Comparison of ENCODE assay signal across 8 cellular contexts in the genomic region with DNA sequence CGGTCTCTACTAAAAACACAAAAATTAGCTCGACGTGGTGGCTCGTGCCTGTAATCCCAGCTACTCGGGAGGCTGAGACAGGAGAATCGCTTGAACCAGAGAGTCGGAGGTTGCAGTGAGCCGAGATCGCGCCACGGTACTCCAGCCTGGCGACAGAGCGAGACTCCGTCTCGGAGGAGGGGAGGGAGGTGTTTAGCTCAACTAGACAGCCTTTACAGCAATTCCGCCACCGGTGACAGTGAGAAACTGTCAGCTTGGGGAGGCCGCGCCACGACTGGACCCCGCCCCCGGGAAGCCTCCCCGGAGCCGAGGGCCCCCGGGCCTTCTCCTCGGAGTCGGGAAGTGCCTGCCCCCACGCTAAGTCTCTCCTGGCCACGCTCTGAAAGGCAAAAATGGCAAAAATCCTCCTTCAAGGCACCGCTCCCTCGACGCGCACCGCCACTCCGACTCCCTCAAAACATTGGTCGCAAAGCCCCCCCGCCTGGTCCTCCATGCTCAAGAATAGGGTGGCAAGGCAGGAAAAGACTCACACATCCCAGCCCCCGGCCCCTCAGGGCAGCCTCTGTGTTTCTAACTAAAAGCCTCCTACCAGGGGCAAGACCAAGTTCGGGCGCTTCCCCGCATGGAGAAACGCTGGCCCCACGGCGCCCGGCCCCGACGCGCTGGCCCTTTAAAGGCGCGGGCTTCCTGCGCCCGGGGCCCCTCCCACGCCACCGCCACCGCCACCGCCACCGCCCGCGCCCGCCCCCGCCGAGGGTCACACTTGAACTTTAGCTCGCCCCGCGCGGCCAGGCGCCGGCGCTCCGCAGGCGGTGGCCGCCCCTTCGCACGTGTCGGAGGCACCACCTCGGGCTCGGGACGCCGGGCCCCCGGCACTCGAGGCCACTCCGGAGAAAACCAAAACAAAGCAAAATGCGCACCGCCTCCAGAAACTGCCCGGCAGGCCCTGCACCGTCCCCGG. TPM values are rescaled to one million over a fixed set of nuclear protein-coding genes. Genes with fewer than 3 reads are reported as not detected.
DNase-seq lines count a peak whose midpoint lies in the region; ATAC-seq lines count a peak whose summit lies in the region.

No MANE protein-coding gene starts in this region.

- peak overlapping the region; percentile 93 to 98 (median 97) for H3K4me3 Mint-ChIP-seq in CD8-positive, alpha-beta memory T cell
- H3K4me3 Mint-ChIP-seq in naive B cell, result peak overlapping the region; percentile 93 to 99 (median 98)
- H3K4me3 Mint-ChIP-seq in stimulated activated naive B cell treated with anti-CD40 and anti-IgM and Interleukin-4, amounts not matched to agents 10 μg/mL and 1 μg/mL and 100 μg/mL, for 72 hours, result peak overlapping the region; percentile 95 to 99

- peak overlapping the region; percentile 79 for H3K27ac ChIP-seq in CD8-positive, alpha-beta memory T cell (ENCODE audit: low read depth, low read length)

- peak overlapping the region; percentile 78 to 98 (median 96) for H3K27ac Mint-ChIP-seq in CD8-positive, alpha-beta memory T cell
- H3K27ac Mint-ChIP-seq in naive B cell, result peak overlapping the region; percentile 93 to 99 (median 96)
- peak overlapping the region; percentile 99 for H3K27ac Mint-ChIP-seq in stimulated activated naive B cell treated with anti-CD40 and anti-IgM and Interleukin-4, amounts not matched to agents 10 μg/mL and 1 μg/mL and 100 μg/mL, for 72 hours

- CTCF ChIA-PET in CD8-positive, alpha-beta memory T cell (lab: Charles Lee), result interaction anchor here (0.8 to 2.1 kb wide), 12 partner anchors 12 to 721 kb away, joined by 3 to 7 read pairs (median 4); no protein-coding TSS in a partner anchor

- no peaks in the 10 kb centered on the region for H3K9me3 Mint-ChIP-seq in CD8-positive, alpha-beta memory T cell
- H3K9me3 Mint-ChIP-seq in naive B cell, result peaks cover 0 to 2% (median 0%) of the 10 kb centered on the region in 7 donors
- no peaks in the 10 kb centered on the region for H3K9me3 Mint-ChIP-seq in stimulated activated naive B cell treated with anti-CD40 and anti-IgM and Interleukin-4, amounts not matched to agents 10 μg/mL and 1 μg/mL and 100 μg/mL, for 72 hours

- H3K4me1 ChIP-seq in CD8-positive, alpha-beta memory T cell (ENCODE audit: insufficient read depth, low read length), result peaks cover 50% of the 10 kb centered on the region

- H3K9me3 ChIP-seq in CD8-positive, alpha-beta memory T cell (ENCODE audit: low read length), result no peaks in the 10 kb centered on the region

- peak; percentile 57 to 82 (median 72) for DNase-seq in CD8-positive, alpha-beta memory T cell
- peak; percentile 29 for DNase-seq in NCI-H446 treated with DMSO at 0.1 percent for 48 hours (lab: John Stamatoyannopoulos, UW)
- peak; percentile 76 for DNase-seq in activated T-cell treated with anti-CD3 and anti-CD28 coated beads, Interleukin-2, amount 50 U/mL, for 1 hour
- peak; percentile 67 for DNase-seq in naive B cell
- peak; percentile 73 for DNase-seq in stimulated activated naive B cell treated with anti-CD40 and anti-IgM and Interleukin-4, amounts not matched to agents 10 μg/mL and 1 μg/mL and 100 μg/mL, for 72 hours
- DNase-seq in GF-D8 (lab: John Stamatoyannopoulos, UW), result no peak

- H3K4me3 ChIP-seq in CD8-positive, alpha-beta memory T cell (ENCODE audit: low read length), result peak overlapping the region; percentile 87

- H3K27me3 Mint-ChIP-seq in CD8-positive, alpha-beta memory T cell, result no peaks in the 10 kb centered on the region
- H3K27me3 Mint-ChIP-seq in naive B cell, result no peaks in the 10 kb centered on the region
- H3K27me3 Mint-ChIP-seq in stimulated activated naive B cell treated with anti-CD40 and anti-IgM and Interleukin-4, amounts not matched to agents 10 μg/mL and 1 μg/mL and 100 μg/mL, for 72 hours, result no peaks in the 10 kb centered on the region

- H3K27me3 ChIP-seq in CD8-positive, alpha-beta memory T cell (ENCODE audit: insufficient read depth, low read length, poor library complexity, severe bottlenecking), result no peaks in the 10 kb centered on the region

- H3K4me1 Mint-ChIP-seq in CD8-positive, alpha-beta memory T cell, result peaks cover 52 to 58% (median 58%) of the 10 kb centered on the region in 3 donors
- peaks cover 37 to 65% (median 59%) of the 10 kb centered on the region in 3 donors for H3K4me1 Mint-ChIP-seq in naive B cell
- peaks cover 28 to 56% of the 10 kb centered on the region in 2 donors for H3K4me1 Mint-ChIP-seq in stimulated activated naive B cell treated with anti-CD40 and anti-IgM and Interleukin-4, amounts not matched to agents 10 μg/mL and 1 μg/mL and 100 μg/mL, for 72 hours

- H3K36me3 Mint-ChIP-seq in CD8-positive, alpha-beta memory T cell, result peaks cover 0 to 26% (median 0%) of the 10 kb centered on the region in 3 donors
- H3K36me3 Mint-ChIP-seq in naive B cell, result peaks cover 0 to 3% of the 10 kb centered on the region in 2 donors
- H3K36me3 Mint-ChIP-seq in stimulated activated naive B cell treated with anti-CD40 and anti-IgM and Interleukin-4, amounts not matched to agents 10 μg/mL and 1 μg/mL and 100 μg/mL, for 72 hours, result peaks cover 10 to 16% of the 10 kb centered on the region in 2 donors

- H3K36me3 ChIP-seq in CD8-positive, alpha-beta memory T cell (ENCODE audit: insufficient read depth, low read length), result no peaks in the 10 kb centered on the region

- POLR2A ChIA-PET in CD8-positive, alpha-beta memory T cell (lab: Charles Lee), result interaction anchor here (0.5 to 2.3 kb wide), 15 partner anchors 10 to 596 kb away, joined by 3 to 9 read pairs (median 3); no protein-coding TSS in a partner anchor

- peak; percentile 26 for ATAC-seq in GM21723 (IDR thresholded peaks at IDR 0.05; ENCODE audit: unreplicated experiment)
- peak; percentile 66 for ATAC-seq in esophagus mucosa
- peak; percentile 31 to 38 for ATAC-seq in naive B cell (ENCODE audit: low read depth in 2 of 2)
- ATAC-seq in stimulated activated naive B cell treated with anti-CD40 and anti-IgM and Interleukin-4, amounts not matched to agents 10 μg/mL and 1 μg/mL and 100 μg/mL, for 72 hours (replicated peaks), result peak; percentile 40 to 41

RNA-seq across cellular contexts. Expression of a gene that starts 2.1 kb away (rescaled TPM):
- 10 to 100 TPM; 32.6 to 32.9 TPM for total RNA-seq in CD8-positive, alpha-beta memory T cell
- 56.2 TPM for polyA plus RNA-seq in CD8-positive, alpha-beta memory T cell
- total RNA-seq in esophagus mucosa, result 8.0 TPM
- 100 to 1,000 TPM in 5 of 6 donors, 10 to 100 TPM in 1; 70.3 to 174 (median 117) TPM for polyA plus RNA-seq in naive B cell (ENCODE audit: low read depth in 6 of 6)
